1 cellular context compared by ENCODE assay signal in the genomic region with DNA sequence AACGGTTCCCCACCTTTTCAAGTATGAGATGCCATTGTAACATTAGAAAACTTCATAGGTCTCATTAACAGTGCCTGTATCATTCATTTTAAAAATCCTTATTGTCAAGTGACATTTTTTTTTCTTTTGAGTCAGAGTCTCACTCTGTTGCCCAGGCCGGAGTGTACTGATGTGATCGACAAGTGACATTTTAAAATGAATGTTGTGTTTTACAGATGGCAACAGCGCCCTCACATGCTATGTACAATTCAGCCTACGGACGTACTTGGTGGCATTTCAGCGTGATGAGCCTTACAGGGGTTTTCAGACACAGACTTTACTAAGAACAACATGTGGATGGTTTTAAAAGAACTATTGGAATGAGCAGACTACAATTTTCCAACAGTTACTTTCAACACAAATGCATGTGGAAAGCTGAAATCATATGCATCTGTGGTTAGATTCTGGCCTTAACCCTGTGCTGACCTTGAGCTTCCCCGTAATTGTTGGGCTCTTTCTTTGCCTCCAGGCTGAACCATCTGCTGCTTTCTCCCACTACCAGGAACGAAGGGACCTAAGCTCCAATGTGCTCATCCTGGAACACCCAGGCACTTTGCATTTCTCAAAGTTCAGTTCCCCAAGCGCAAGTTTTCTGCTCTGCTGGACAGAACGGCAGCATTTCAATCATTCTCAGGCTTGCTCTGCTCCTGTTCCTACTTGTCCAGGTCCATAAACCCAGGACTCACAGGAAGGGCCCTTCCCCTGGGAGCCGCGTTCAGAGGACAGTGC.
TF ChIP-seq lines count a peak whose summit lies in the region.

No MANE protein-coding gene starts in this region.

TF ChIP-seq in H1, 55 proteins besides CTCF, POLR2A, EP300 and RAD21:
- TF ChIP-seq CEBPB (IDR thresholded peaks at IDR 0.05; ENCODE audit: low read depth, low read length) (no peak), SIRT6 (IDR thresholded peaks at IDR 0.05; ENCODE audit: low read length) (no peak), KDM4A (IDR thresholded peaks at IDR 0.05; ENCODE audit: low read depth, low read length, severe bottlenecking) (no peak), ZNF274 (IDR thresholded peaks at IDR 0.05; ENCODE audit: borderline replicate concordance, extremely low read depth, low read length) (no peak), EGR1 (IDR thresholded peaks at IDR 0.05; ENCODE audit: borderline replicate concordance, low read depth, low read length) (no peak), SUZ12 (IDR thresholded peaks at IDR 0.05; ENCODE audit: low read length) (no peak), HDAC6 (IDR thresholded peaks at IDR 0.05; ENCODE audit: low read depth, low read length) (no peak), CBX5 (IDR thresholded peaks at IDR 0.05; ENCODE audit: low read depth, low read length) (no peak), YY1 (IDR thresholded peaks at IDR 0.05; ENCODE audit: low read depth, low read length) (no peak), SRF (IDR thresholded peaks at IDR 0.05; ENCODE audit: low read depth, low read length) (no peak), RXRA (IDR thresholded peaks at IDR 0.05; ENCODE audit: insufficient read depth, low read depth, low read length) (no peak), SP2 (IDR thresholded peaks at IDR 0.05; ENCODE audit: low read length) (no peak), NRF1 (IDR thresholded peaks at IDR 0.05; ENCODE audit: low read depth, low read length) (no peak), GTF2F1 (IDR thresholded peaks at IDR 0.05; ENCODE audit: borderline replicate concordance, low read depth, low read length) (no peak), FOSL1 (IDR thresholded peaks at IDR 0.05; ENCODE audit: insufficient read depth, low read depth, low read length) (no peak), SIN3A (conservative IDR thresholded peaks at IDR 0.05 in 1 of 2, IDR thresholded peaks at IDR 0.05 in 1 of 2; ENCODE audit: low read depth in 1 of 2, low read length in 2 of 2) (no peak), MAFK (IDR thresholded peaks at IDR 0.05; ENCODE audit: low read depth, low read length) (no peak), ASH2L (IDR thresholded peaks at IDR 0.05; ENCODE audit: low read length) (no peak), CTBP2 (IDR thresholded peaks at IDR 0.05; ENCODE audit: borderline replicate concordance, insufficient read depth, insufficient read length, low read length) (no peak)
- TF ChIP-seq, protein P1, sequence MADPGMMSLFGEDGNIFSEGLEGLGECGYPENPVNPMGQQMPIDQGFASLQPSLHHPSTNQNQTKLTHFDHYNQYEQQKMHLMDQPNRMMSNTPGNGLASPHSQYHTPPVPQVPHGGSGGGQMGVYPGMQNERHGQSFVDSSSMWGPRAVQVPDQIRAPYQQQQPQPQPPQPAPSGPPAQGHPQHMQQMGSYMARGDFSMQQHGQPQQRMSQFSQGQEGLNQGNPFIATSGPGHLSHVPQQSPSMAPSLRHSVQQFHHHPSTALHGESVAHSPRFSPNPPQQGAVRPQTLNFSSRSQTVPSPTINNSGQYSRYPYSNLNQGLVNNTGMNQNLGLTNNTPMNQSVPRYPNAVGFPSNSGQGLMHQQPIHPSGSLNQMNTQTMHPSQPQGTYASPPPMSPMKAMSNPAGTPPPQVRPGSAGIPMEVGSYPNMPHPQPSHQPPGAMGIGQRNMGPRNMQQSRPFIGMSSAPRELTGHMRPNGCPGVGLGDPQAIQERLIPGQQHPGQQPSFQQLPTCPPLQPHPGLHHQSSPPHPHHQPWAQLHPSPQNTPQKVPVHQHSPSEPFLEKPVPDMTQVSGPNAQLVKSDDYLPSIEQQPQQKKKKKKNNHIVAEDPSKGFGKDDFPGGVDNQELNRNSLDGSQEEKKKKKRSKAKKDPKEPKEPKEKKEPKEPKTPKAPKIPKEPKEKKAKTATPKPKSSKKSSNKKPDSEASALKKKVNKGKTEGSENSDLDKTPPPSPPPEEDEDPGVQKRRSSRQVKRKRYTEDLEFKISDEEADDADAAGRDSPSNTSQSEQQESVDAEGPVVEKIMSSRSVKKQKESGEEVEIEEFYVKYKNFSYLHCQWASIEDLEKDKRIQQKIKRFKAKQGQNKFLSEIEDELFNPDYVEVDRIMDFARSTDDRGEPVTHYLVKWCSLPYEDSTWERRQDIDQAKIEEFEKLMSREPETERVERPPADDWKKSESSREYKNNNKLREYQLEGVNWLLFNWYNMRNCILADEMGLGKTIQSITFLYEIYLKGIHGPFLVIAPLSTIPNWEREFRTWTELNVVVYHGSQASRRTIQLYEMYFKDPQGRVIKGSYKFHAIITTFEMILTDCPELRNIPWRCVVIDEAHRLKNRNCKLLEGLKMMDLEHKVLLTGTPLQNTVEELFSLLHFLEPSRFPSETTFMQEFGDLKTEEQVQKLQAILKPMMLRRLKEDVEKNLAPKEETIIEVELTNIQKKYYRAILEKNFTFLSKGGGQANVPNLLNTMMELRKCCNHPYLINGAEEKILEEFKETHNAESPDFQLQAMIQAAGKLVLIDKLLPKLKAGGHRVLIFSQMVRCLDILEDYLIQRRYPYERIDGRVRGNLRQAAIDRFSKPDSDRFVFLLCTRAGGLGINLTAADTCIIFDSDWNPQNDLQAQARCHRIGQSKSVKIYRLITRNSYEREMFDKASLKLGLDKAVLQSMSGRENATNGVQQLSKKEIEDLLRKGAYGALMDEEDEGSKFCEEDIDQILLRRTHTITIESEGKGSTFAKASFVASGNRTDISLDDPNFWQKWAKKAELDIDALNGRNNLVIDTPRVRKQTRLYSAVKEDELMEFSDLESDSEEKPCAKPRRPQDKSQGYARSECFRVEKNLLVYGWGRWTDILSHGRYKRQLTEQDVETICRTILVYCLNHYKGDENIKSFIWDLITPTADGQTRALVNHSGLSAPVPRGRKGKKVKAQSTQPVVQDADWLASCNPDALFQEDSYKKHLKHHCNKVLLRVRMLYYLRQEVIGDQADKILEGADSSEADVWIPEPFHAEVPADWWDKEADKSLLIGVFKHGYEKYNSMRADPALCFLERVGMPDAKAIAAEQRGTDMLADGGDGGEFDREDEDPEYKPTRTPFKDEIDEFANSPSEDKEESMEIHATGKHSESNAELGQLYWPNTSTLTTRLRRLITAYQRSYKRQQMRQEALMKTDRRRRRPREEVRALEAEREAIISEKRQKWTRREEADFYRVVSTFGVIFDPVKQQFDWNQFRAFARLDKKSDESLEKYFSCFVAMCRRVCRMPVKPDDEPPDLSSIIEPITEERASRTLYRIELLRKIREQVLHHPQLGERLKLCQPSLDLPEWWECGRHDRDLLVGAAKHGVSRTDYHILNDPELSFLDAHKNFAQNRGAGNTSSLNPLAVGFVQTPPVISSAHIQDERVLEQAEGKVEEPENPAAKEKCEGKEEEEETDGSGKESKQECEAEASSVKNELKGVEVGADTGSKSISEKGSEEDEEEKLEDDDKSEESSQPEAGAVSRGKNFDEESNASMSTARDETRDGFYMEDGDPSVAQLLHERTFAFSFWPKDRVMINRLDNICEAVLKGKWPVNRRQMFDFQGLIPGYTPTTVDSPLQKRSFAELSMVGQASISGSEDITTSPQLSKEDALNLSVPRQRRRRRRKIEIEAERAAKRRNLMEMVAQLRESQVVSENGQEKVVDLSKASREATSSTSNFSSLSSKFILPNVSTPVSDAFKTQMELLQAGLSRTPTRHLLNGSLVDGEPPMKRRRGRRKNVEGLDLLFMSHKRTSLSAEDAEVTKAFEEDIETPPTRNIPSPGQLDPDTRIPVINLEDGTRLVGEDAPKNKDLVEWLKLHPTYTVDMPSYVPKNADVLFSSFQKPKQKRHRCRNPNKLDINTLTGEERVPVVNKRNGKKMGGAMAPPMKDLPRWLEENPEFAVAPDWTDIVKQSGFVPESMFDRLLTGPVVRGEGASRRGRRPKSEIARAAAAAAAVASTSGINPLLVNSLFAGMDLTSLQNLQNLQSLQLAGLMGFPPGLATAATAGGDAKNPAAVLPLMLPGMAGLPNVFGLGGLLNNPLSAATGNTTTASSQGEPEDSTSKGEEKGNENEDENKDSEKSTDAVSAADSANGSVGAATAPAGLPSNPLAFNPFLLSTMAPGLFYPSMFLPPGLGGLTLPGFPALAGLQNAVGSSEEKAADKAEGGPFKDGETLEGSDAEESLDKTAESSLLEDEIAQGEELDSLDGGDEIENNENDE (IDR thresholded peaks at IDR 0.05; ENCODE audit: insufficient replicate concordance, low read length), result no peak
